30 cellular contexts compared by ENCODE assay signal in genomic region chr7:8192897-8193296, GRCh38.
"Had no signal": no experiment of that assay in that cellular context is flagged by ENCODE, and none has a peak within 500 bp of the region (broad histone marks: within the 10 kb centered on the region; RNA-seq: fewer than 3 reads in every experiment).

No MANE protein-coding gene starts in this region.

- H3K4me3 ChIP-seq: neural progenitor cell, ovary, psoas muscle, right lobe of liver, sigmoid colon, stomach, suprapubic skin, testis, tibial artery, transverse colon, upper lobe of right lung, vagina had no signal

- H3K27me3 Mint-ChIP-seq: progenitor cell of endocrine pancreas; stimulated activated naive CD8-positive, alpha-beta T cell treated with anti-CD3 and anti-CD28 coated beads, Interleukin-15, Interleukin-2, amounts not matched to agents 100 ng/mL and 50 ng/mL, for 24 hours; type B pancreatic cell had no signal

- FAIRE-seq: small intestine had no signal

- DNase-seq: natural killer cell; occipital lobe; ovary; posterior cingulate gyrus; psoas muscle; right cardiac atrium; right lobe of liver; sigmoid colon; small intestine; stimulated activated CD4-positive, alpha-beta T cell treated with anti-CD3 and anti-CD28 coated beads, Interleukin-15, amount 100 ng/mL, for 24 hours; stimulated activated CD4-positive, alpha-beta T cell treated with anti-CD3 and anti-CD28 coated beads, Interleukin-2, amount 100 ng/mL, for 24 hours; stimulated activated CD4-positive, alpha-beta T cell treated with anti-CD3 and anti-CD28 coated beads, Interleukin-2, amount 100 ng/mL, for 48 hours; stimulated activated CD4-positive, alpha-beta T cell treated with anti-CD3 and anti-CD28 coated beads, Interleukin-4, amount 100 ng/mL, for 24 hours; stimulated activated naive B cell treated with anti-CD40 and anti-IgM and Interleukin-4, amounts not matched to agents 10 μg/mL and 1 μg/mL and 100 μg/mL, for 72 hours; stimulated activated naive CD4-positive, alpha-beta T cell treated with Interleukin-2 at 50 U/mL for 16 hours; stomach; substantia nigra; testis; tibial artery; transverse colon; upper lobe of right lung had no signal

- H3K4me3 Mint-ChIP-seq: natural killer cell; nephron; neural progenitor cell; stimulated activated effector memory CD8-positive, alpha-beta T cell treated with anti-CD3 and anti-CD28 coated beads, Interleukin-12 subunit alpha, Interleukin-12 subunit beta, amount 100 ng/mL, for 72 hours; stimulated activated naive B cell treated with anti-CD40 and anti-IgM and Interleukin-4, amounts not matched to agents 10 μg/mL and 1 μg/mL and 100 μg/mL, for 72 hours; stimulated activated naive CD8-positive, alpha-beta T cell treated with anti-CD3 and anti-CD28 coated beads, Interleukin-15, Interleukin-2, amounts not matched to agents 100 ng/mL and 50 ng/mL, for 24 hours; type B pancreatic cell had no signal

- H3K27me3 ChIP-seq: neural progenitor cell, ovary, right lobe of liver, sigmoid colon, stomach, suprapubic skin, testis, tibial artery, transverse colon, upper lobe of right lung, vagina had no signal

- ATAC-seq: natural killer cell; psoas muscle; right cardiac atrium; right lobe of liver; stimulated activated effector memory CD8-positive, alpha-beta T cell treated with anti-CD3 and anti-CD28 coated beads, Interleukin-12 subunit alpha, Interleukin-12 subunit beta, amount 100 ng/mL, for 72 hours; stimulated activated naive B cell treated with anti-CD40 and anti-IgM and Interleukin-4, amounts not matched to agents 10 μg/mL and 1 μg/mL and 100 μg/mL, for 72 hours; upper lobe of right lung had no signal

- H3K9me3 Mint-ChIP-seq: natural killer cell; nephron; neural progenitor cell; stimulated activated effector memory CD8-positive, alpha-beta T cell treated with anti-CD3 and anti-CD28 coated beads, Interleukin-12 subunit alpha, Interleukin-12 subunit beta, amount 100 ng/mL, for 72 hours; stimulated activated naive B cell treated with anti-CD40 and anti-IgM and Interleukin-4, amounts not matched to agents 10 μg/mL and 1 μg/mL and 100 μg/mL, for 72 hours; stimulated activated naive CD8-positive, alpha-beta T cell treated with anti-CD3 and anti-CD28 coated beads, Interleukin-15, Interleukin-2, amounts not matched to agents 100 ng/mL and 50 ng/mL, for 24 hours; type B pancreatic cell had no signal

- H3K27ac ChIP-seq: neural progenitor cell, ovary, parathyroid adenoma, psoas muscle, right lobe of liver, sigmoid colon, stomach, suprapubic skin, testis, tibial artery, transverse colon, upper lobe of right lung, vagina had no signal

- H3K36me3 Mint-ChIP-seq: natural killer cell; neural progenitor cell; stimulated activated naive B cell treated with anti-CD40 and anti-IgM and Interleukin-4, amounts not matched to agents 10 μg/mL and 1 μg/mL and 100 μg/mL, for 72 hours; type B pancreatic cell had no signal

- H3K36me3 ChIP-seq: neural progenitor cell, ovary, right lobe of liver, sigmoid colon, suprapubic skin, tibial artery, transverse colon, upper lobe of right lung, vagina had no signal

- H3K9me3 ChIP-seq: ovary, psoas muscle, right lobe of liver, sigmoid colon, stomach, suprapubic skin, testis, tibial artery, transverse colon, upper lobe of right lung, vagina had no signal

- H3K4me1 Mint-ChIP-seq: stimulated activated naive B cell treated with anti-CD40 and anti-IgM and Interleukin-4, amounts not matched to agents 10 μg/mL and 1 μg/mL and 100 μg/mL, for 72 hours had no signal

- H3K9ac ChIP-seq: neural progenitor cell, parathyroid adenoma had no signal

- H3K27ac Mint-ChIP-seq: natural killer cell; nephron; neural progenitor cell; progenitor cell of endocrine pancreas; stimulated activated effector memory CD8-positive, alpha-beta T cell treated with anti-CD3 and anti-CD28 coated beads, Interleukin-12 subunit alpha, Interleukin-12 subunit beta, amount 100 ng/mL, for 72 hours; stimulated activated naive B cell treated with anti-CD40 and anti-IgM and Interleukin-4, amounts not matched to agents 10 μg/mL and 1 μg/mL and 100 μg/mL, for 72 hours; stimulated activated naive CD8-positive, alpha-beta T cell treated with anti-CD3 and anti-CD28 coated beads, Interleukin-15, Interleukin-2, amounts not matched to agents 100 ng/mL and 50 ng/mL, for 24 hours; type B pancreatic cell had no signal

- H3K4me1 ChIP-seq: suprapubic skin, testis, tibial artery, upper lobe of right lung, vagina had no signal
